ENCODE assay signal across 1 cellular context in the genomic region with DNA sequence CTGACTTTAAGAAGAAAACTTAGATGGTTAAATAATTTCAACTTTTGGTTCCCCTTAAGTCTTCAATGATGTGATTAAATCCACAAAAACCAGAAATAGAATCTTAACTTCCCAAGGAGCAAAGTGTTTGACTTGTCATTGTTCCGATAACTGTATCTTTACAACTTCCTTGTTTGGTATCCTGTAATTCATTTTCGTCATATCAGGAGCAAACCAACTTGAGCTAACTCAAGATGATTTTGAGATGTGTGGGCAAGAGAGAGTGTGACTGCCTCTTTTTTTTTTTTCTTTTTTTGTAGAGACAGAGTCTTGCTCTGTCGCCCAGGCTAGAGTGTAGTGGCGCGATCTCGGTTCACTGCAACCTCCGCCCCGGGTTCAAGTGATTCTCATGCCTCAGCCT.
TF ChIP-seq lines count a peak whose summit lies in the region.

No MANE protein-coding gene starts in this region.

TF ChIP-seq in endothelial cell of umbilical vein, 7 proteins besides CTCF, POLR2A, EP300 and RAD21 (continued from another document):
- no peak for TF ChIP-seq FOS (IDR thresholded peaks at IDR 0.05; ENCODE audit: borderline replicate concordance, insufficient read depth, low read length)
- TF ChIP-seq JUN (IDR thresholded peaks at IDR 0.05; ENCODE audit: borderline replicate concordance, insufficient read depth, insufficient read length, low read depth), result no peak
- no peak for TF ChIP-seq MYC (IDR thresholded peaks at IDR 0.05; ENCODE audit: low read depth, low read length)
- TF ChIP-seq GATA2 (IDR thresholded peaks at IDR 0.05; ENCODE audit: insufficient read depth, insufficient read length, low read depth, low read length), result no peak
- TF ChIP-seq MAX (IDR thresholded peaks at IDR 0.05; ENCODE audit: insufficient read depth, insufficient read length), result no peak
